8 cellular contexts compared by ENCODE assay signal in the genomic region with DNA sequence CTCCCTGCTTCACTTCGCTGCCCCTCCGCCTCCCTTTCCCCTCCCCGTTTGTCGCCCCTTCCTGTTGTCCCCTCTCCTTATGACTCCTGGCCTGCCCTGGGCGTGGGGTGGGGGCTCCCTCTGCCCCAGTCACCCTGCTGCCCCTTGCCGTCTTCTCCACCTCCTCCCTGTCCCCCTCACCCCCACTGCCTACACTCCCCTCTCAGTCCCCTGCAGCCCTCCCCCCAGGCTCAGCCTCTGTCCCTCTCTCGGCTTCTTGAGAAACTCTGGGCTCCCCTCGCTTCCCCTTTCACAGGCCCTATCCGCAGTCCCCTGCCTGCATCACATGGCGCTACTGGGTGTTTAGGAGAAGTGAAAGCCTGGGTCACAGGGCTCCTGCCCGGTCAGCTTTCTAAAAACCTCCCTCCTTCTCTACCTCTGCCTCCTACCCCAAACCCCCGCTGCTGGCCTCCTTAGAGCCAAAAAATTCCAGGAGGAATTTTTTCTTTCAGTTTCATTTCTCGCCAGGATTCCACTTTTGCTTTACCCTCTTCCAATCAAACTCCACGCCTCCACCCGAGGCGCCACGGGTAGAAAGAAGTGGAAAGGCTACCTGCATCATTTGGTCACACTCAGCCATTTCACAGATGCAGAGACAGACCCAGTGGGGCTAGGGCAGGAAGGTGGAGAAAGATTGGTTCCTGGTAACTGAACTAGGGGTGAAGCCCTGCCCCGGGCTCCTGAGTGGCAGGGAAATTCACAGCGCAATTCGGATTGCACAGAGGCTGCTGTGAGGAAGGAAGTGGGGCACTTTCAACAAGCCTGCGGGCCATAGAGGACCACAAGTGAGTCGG. TPM values are rescaled to one million over a fixed set of nuclear protein-coding genes. Genes with fewer than 3 reads are reported as not detected.
A peak's percentile ranks its signal among the peaks of the same experiment; 100 is the strongest.
DNase-seq lines count a peak whose midpoint lies in the region; ATAC-seq and TF ChIP-seq lines count a peak whose summit lies in the region.

A gene (minus strand): TSS at position 268 of the 833 bp plus-strand sequence. CDS start 625 bp downstream, outside the sequence.

- H3K36me3 Mint-ChIP-seq in memory B cell: peaks cover 2% of the 10 kb centered on the region

- H3K4me1 ChIP-seq in duodenal mucosa (ENCODE audit: control insufficient read depth in 1 of 2, insufficient read depth in 2 of 2, low read length in 2 of 2): peaks cover 0 to 12% of the 10 kb centered on the region in 2 donors

- H3K27ac Mint-ChIP-seq in memory B cell: peak within 1 kb of the TSS; percentile 98

- peak; percentile 68 for ATAC-seq in GM18907 (IDR thresholded peaks at IDR 0.05; ENCODE audit: unreplicated experiment)
- ATAC-seq in HG03066 (IDR thresholded peaks at IDR 0.05; ENCODE audit: low read depth, unreplicated experiment): peak; percentile 89
- ATAC-seq in memory B cell (ENCODE audit: low read depth): peak; percentile 83

- no peaks in the 10 kb centered on the region for H3K9me2 ChIP-seq in SU-DHL-6 (replicated peaks; ENCODE audit: insufficient read depth, low read length)

- H2AFZ ChIP-seq in SU-DHL-6 (ENCODE audit: low read depth, low read length, severe bottlenecking): peak within 1 kb of the TSS; percentile 48

- no peaks in the 10 kb centered on the region for H3K9me3 ChIP-seq in AG04450 (ENCODE audit: control insufficient read depth, insufficient read depth, low read length)
- no peaks in the 10 kb centered on the region for H3K9me3 ChIP-seq in SU-DHL-6 (ENCODE audit: insufficient read depth, low read length)
- H3K9me3 ChIP-seq in duodenal mucosa (ENCODE audit: control insufficient read depth in 1 of 2, low read length in 2 of 2): no peaks in the 10 kb centered on the region

- H3K27ac ChIP-seq in AG04450 (ENCODE audit: low read depth, low read length): peak within 1 kb of the TSS; percentile 57
- no peak within 1 kb of the TSS for H3K27ac ChIP-seq in SU-DHL-6 (ENCODE audit: low read depth, low read length)
- peak within 1 kb of the TSS; percentile 51 for H3K27ac ChIP-seq in duodenal mucosa (ENCODE audit: low read depth, low read length)
- peak within 1 kb of the TSS; percentile 44 for H3K27ac ChIP-seq in temporal lobe (ENCODE audit: low read depth, low read length)

- CTCF ChIA-PET in AG04450 (lab: Charles Lee): no interaction called here

- DNase-seq in AG04450 (ENCODE audit: low read depth, low spot score): no peak
- DNase-seq in memory B cell (ENCODE audit: low spot score in 2 of 2): peak; percentile 66 to 77
- no peak for DNase-seq in kidney glomerular epithelial cell (lab: John Stamatoyannopoulos, UW)

- H3K9me3 Mint-ChIP-seq in memory B cell: no peaks in the 10 kb centered on the region

- POLR2A ChIA-PET in AG04450 (lab: Yijun Ruan, JAX): interaction anchor here (0.6 kb wide), 1 partner anchor 1196 kb away, joined by 4 read pairs; no protein-coding TSS in a partner anchor

- peak within 1 kb of the TSS; percentile 97 for H3K4me3 Mint-ChIP-seq in memory B cell

- H4K20me1 ChIP-seq in SU-DHL-6 (ENCODE audit: low read depth, low read length): no peaks in the 10 kb centered on the region

- H3K27me3 Mint-ChIP-seq in memory B cell: no peaks in the 10 kb centered on the region

- H3F3A ChIP-seq in SU-DHL-6 (ENCODE audit: insufficient read depth): no peaks in the 10 kb centered on the region; the same call in 1 of the 2 replicates

- H3K4me1 Mint-ChIP-seq in memory B cell: peaks cover 44% of the 10 kb centered on the region

- no peaks in the 10 kb centered on the region for H3K36me3 ChIP-seq in SU-DHL-6 (ENCODE audit: low read length)
- no peaks in the 10 kb centered on the region for H3K36me3 ChIP-seq in duodenal mucosa (ENCODE audit: control insufficient read depth in 1 of 2, insufficient read depth in 2 of 2, low read length in 2 of 2)

- H3K4me2 ChIP-seq in SU-DHL-6 (ENCODE audit: low read depth, low read length, poor library complexity, severe bottlenecking): peak within 1 kb of the TSS; percentile 44

- no peak for TF ChIP-seq CTCF in AG04450 (IDR thresholded peaks at IDR 0.05; ENCODE audit: low read depth, low read length)
- TF ChIP-seq CTCF in SU-DHL-6 (IDR thresholded peaks at IDR 0.05; ENCODE audit: insufficient read depth, low read length, poor library complexity, severe bottlenecking): no peak

- H3K4me3 ChIP-seq in AG04450 (ENCODE audit: low read depth, low read length): peak within 1 kb of the TSS; percentile 55
- H3K4me3 ChIP-seq in SU-DHL-6 (ENCODE audit: insufficient read depth, low read length, poor library complexity, severe bottlenecking): peak within 1 kb of the TSS; percentile 13
- H3K4me3 ChIP-seq in duodenal mucosa (ENCODE audit: low read depth in 1 of 2, low read length in 2 of 2): peak within 1 kb of the TSS; percentile 61 to 81

- H3K9ac ChIP-seq in SU-DHL-6 (ENCODE audit: low read length): peak within 1 kb of the TSS; percentile 36; the same call in 1 of the 2 replicates
- H3K9ac ChIP-seq in duodenal mucosa (ENCODE audit: low read depth in 1 of 2, low read length in 2 of 2): peak within 1 kb of the TSS; percentile 48 to 55

- peaks cover 8% of the 10 kb centered on the region for H3K27me3 ChIP-seq in AG04450 (ENCODE audit: control insufficient read depth, insufficient read depth, low read length)
- H3K27me3 ChIP-seq in SU-DHL-6 (ENCODE audit: low read length): no peaks in the 10 kb centered on the region
- no peaks in the 10 kb centered on the region for H3K27me3 ChIP-seq in duodenal mucosa (ENCODE audit: control insufficient read depth in 1 of 2, insufficient read depth in 2 of 2, low read length in 2 of 2)

- no peaks in the 10 kb centered on the region for H3K79me2 ChIP-seq in SU-DHL-6 (ENCODE audit: insufficient read depth, low read length)

RNA-seq across cellular contexts. Expression of the gene that starts here (rescaled TPM):
- polyA plus RNA-seq in AG04450 (2011; rRNA removed): 4.8 and 9.1 TPM in 2 replicates
- polyA minus RNA-seq in AG04450 (2011; rRNA and poly(A)+ RNA removed): 16.3 and 19.4 TPM in 2 replicates
- 2.0 TPM for total RNA-seq in temporal lobe

Comparison
In these comparisons a context has a peak if more than half of its experiments do, and no peak if none do; other contexts are left out.
1. DNase-seq: peak in memory B cell (2 of 2); none in AG04450 (single experiment) and kidney glomerular epithelial cell (single experiment).
2. H3K4me3 ChIP-seq: peak in every context shown above with its lines; median percentile 71 in duodenal mucosa; 55 in AG04450; 13 in SU-DHL-6.
3. Peak in every context shown above with its lines, with median percentiles within 50 percentile points of each other: ATAC-seq.